ENCODE assay signal across 19 cellular contexts in the genomic region with DNA sequence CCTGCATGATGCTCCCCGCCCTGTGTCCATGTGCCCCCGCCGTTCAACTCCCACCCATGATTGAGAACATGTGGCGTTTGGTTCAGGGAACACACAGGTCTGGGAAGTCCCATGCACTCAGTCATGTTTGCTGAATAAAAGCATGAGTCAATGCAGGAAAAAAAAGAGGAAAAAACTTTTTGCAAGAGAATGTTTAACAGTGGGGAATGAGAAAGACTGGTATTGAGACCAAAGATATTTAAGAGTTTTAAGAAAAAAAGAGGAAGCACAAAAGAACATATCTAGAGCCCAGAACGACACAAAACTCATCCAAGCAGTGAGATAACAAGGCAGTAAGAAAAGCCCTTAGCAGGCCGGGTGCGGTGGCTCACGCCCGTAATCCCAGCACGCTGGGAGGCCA.
DNase-seq lines count a peak whose midpoint lies in the region; ATAC-seq and FAIRE-seq lines count a peak whose summit lies in the region.
"Had no signal": no experiment of that assay in that cellular context is flagged by ENCODE, and none has a peak within 500 bp of the region (broad histone marks: within the 10 kb centered on the region; RNA-seq: fewer than 3 reads in every experiment).

No MANE protein-coding gene starts in this region.

- H3K9me3 ChIP-seq in aorta (ENCODE audit: control insufficient read depth, low read length), result peaks cover 2% of the 10 kb centered on the region

- H3K27me3 ChIP-seq in aorta (ENCODE audit: control insufficient read depth in 1 of 2, insufficient read depth in 2 of 2, low read length in 1 of 2), result no peaks in the 10 kb centered on the region

- no peak overlapping the region for H3K27ac ChIP-seq in aorta (ENCODE audit: low read depth in 1 of 2, low read length in 2 of 2)

- H3K9me3 Mint-ChIP-seq in stimulated activated naive B cell treated with anti-CD40 and anti-IgM and Interleukin-4, amounts not matched to agents 10 μg/mL and 1 μg/mL and 100 μg/mL, for 72 hours, result peaks cover 0 to 3% of the 10 kb centered on the region in 2 donors
- H3K9me3 Mint-ChIP-seq: activated T-helper 1 cell treated with anti-CD3 and anti-CD28 coated beads, Interleukin-12 subunit alpha, Interleukin-12 subunit beta, Interleukin-2, Interleukin-4 antibody, amounts not matched to agents 30 ng/mL and 10 ng/mL and 1 ng/mL, durations not matched to agents 14 hours and 24 hours and 36 hours; stimulated activated naive CD8-positive, alpha-beta T cell treated with anti-CD3 and anti-CD28 coated beads, Interleukin-15, amount 100 ng/mL, for 72 hours had no signal

- 88 to 90% methylated on average over 10 of the region's 10 CpGs for WGBS in aorta, 2 donors

- no peak for FAIRE-seq in frontal cortex (lab: Jason Lieb, UNC)

- H3K4me3 Mint-ChIP-seq in stimulated activated naive B cell treated with anti-CD40 and anti-IgM and Interleukin-4, amounts not matched to agents 10 μg/mL and 1 μg/mL and 100 μg/mL, for 72 hours, result no peak overlapping the region
- H3K4me3 Mint-ChIP-seq: activated T-helper 1 cell treated with anti-CD3 and anti-CD28 coated beads, Interleukin-12 subunit alpha, Interleukin-12 subunit beta, Interleukin-2, Interleukin-4 antibody, amounts not matched to agents 30 ng/mL and 10 ng/mL and 1 ng/mL, durations not matched to agents 14 hours and 24 hours and 36 hours; CD8-positive, alpha-beta memory T cell; stimulated activated naive CD8-positive, alpha-beta T cell treated with anti-CD3 and anti-CD28 coated beads, Interleukin-15, amount 100 ng/mL, for 72 hours had no signal

- intact Hi-C loops in aorta (cut with DNase I), result no loop called here

- no peaks in the 10 kb centered on the region for H3K36me3 Mint-ChIP-seq in stimulated activated naive B cell treated with anti-CD40 and anti-IgM and Interleukin-4, amounts not matched to agents 10 μg/mL and 1 μg/mL and 100 μg/mL, for 72 hours
- H3K36me3 Mint-ChIP-seq: CD8-positive, alpha-beta memory T cell had no signal

- ATAC-seq in GM18870 (IDR thresholded peaks at IDR 0.05; ENCODE audit: unreplicated experiment) (peak; percentile 77), HG02588 (IDR thresholded peaks at IDR 0.05; ENCODE audit: unreplicated experiment) (peak; percentile 77), HG03342 (IDR thresholded peaks at IDR 0.05; ENCODE audit: unreplicated experiment) (peak; percentile 82), GM18498 (IDR thresholded peaks at IDR 0.05; ENCODE audit: unreplicated experiment) (no peak), aorta (ENCODE audit: low FRiP score) (no peak)
- peak; percentile 85 to 93 for ATAC-seq in stimulated activated naive B cell treated with anti-CD40 and anti-IgM and Interleukin-4, amounts not matched to agents 10 μg/mL and 1 μg/mL and 100 μg/mL, for 72 hours (replicated peaks)
- ATAC-seq: Right ventricle myocardium inferior; stimulated activated naive CD8-positive, alpha-beta T cell treated with anti-CD3 and anti-CD28 coated beads, Interleukin-15, amount 100 ng/mL, for 72 hours had no signal

- H3K4me3 ChIP-seq in aorta (ENCODE audit: low read length in 2 of 2), result no peak overlapping the region

- H3K27ac Mint-ChIP-seq in stimulated activated naive B cell treated with anti-CD40 and anti-IgM and Interleukin-4, amounts not matched to agents 10 μg/mL and 1 μg/mL and 100 μg/mL, for 72 hours, result no peak overlapping the region
- H3K27ac Mint-ChIP-seq: activated T-helper 1 cell treated with anti-CD3 and anti-CD28 coated beads, Interleukin-12 subunit alpha, Interleukin-12 subunit beta, Interleukin-2, Interleukin-4 antibody, amounts not matched to agents 30 ng/mL and 10 ng/mL and 1 ng/mL, durations not matched to agents 14 hours and 24 hours and 36 hours; CD8-positive, alpha-beta memory T cell; stimulated activated naive CD8-positive, alpha-beta T cell treated with anti-CD3 and anti-CD28 coated beads, Interleukin-15, amount 100 ng/mL, for 72 hours had no signal

- H3K36me3 ChIP-seq in aorta (ENCODE audit: control insufficient read depth in 1 of 2, insufficient read depth in 2 of 2, low read length in 1 of 2), result no peaks in the 10 kb centered on the region

- DNase-seq in stimulated activated naive B cell treated with anti-CD40 and anti-IgM and Interleukin-4, amounts not matched to agents 10 μg/mL and 1 μg/mL and 100 μg/mL, for 72 hours, result peak; percentile 12
- DNase-seq in frontal cortex (ENCODE audit: low spot score in 2 of 2) (no peak), aorta (no peak)
- DNase-seq: activated CD4-positive, alpha-beta T cell treated with anti-CD3 and anti-CD28 coated beads, Interleukin-2, amount 50 U/mL, for 1 hour; amniotic stem cell; CD8-positive, alpha-beta memory T cell; GF-D8; glutamatergic neuron; kidney; midbrain; NCI-H2081; NCI-H748 treated with DMSO at 0.1 percent for 48 hours; stimulated activated naive CD8-positive, alpha-beta T cell treated with anti-CD3 and anti-CD28 coated beads, Interleukin-15, amount 100 ng/mL, for 72 hours had no signal

- H3K27me3 Mint-ChIP-seq in stimulated activated naive B cell treated with anti-CD40 and anti-IgM and Interleukin-4, amounts not matched to agents 10 μg/mL and 1 μg/mL and 100 μg/mL, for 72 hours, result peaks cover 6 to 12% of the 10 kb centered on the region in 2 donors
- H3K27me3 Mint-ChIP-seq: stimulated activated naive CD8-positive, alpha-beta T cell treated with anti-CD3 and anti-CD28 coated beads, Interleukin-15, amount 100 ng/mL, for 72 hours had no signal

- peaks cover 5% of the 10 kb centered on the region in 2 donors for H3K4me1 Mint-ChIP-seq in stimulated activated naive B cell treated with anti-CD40 and anti-IgM and Interleukin-4, amounts not matched to agents 10 μg/mL and 1 μg/mL and 100 μg/mL, for 72 hours
- H3K4me1 Mint-ChIP-seq: CD8-positive, alpha-beta memory T cell; stimulated activated naive CD8-positive, alpha-beta T cell treated with anti-CD3 and anti-CD28 coated beads, Interleukin-15, amount 100 ng/mL, for 72 hours had no signal

- H3K4me1 ChIP-seq in aorta (ENCODE audit: control insufficient read depth in 1 of 2, insufficient read depth in 2 of 2, low read length in 2 of 2), result no peaks in the 10 kb centered on the region

Comparison
In these comparisons a context has a peak if more than half of its experiments do, and no peak if none do; other contexts are left out.
1. ATAC-seq: peak in GM18870 (single experiment), HG02588 (single experiment), HG03342 (single experiment) and stimulated activated naive B cell treated with anti-CD40 and anti-IgM and Interleukin-4, amounts not matched to agents 10 μg/mL and 1 μg/mL and 100 μg/mL, for 72 hours (2 of 2); none in GM18498 (single experiment) and aorta (single experiment).